9 cellular contexts compared by ENCODE assay signal in genomic region chr22:17237031-17237668, GRCh38. TPM values are rescaled to one million over a fixed set of nuclear protein-coding genes. Genes with fewer than 3 reads are reported as not detected.
DNase-seq lines count a peak whose midpoint lies in the region; ATAC-seq, FAIRE-seq and TF ChIP-seq lines count a peak whose summit lies in the region.
"Had no signal": no experiment of that assay in that cellular context is flagged by ENCODE, and none has a peak within 500 bp of the region (broad histone marks: within the 10 kb centered on the region; RNA-seq: fewer than 3 reads in every experiment).

No MANE protein-coding gene starts in this region.

- peak; percentile 72 for ATAC-seq in GM19035 (IDR thresholded peaks at IDR 0.05; ENCODE audit: unreplicated experiment)
- ATAC-seq in HG02798 (IDR thresholded peaks at IDR 0.05; ENCODE audit: poor library complexity, unreplicated experiment): peak; percentile 76
- peak; percentile 73 to 88 (median 79) for ATAC-seq in T-cell (replicated peaks in 1 of 4)
- ATAC-seq: Panc1 had no signal

- peaks cover 39% of the 10 kb centered on the region for H3F3A ChIP-seq in neural progenitor cell (ENCODE audit: low read depth)

- no peak for FAIRE-seq in H54 (lab: Jason Lieb, UNC)

- H3K79me2 ChIP-seq in neural progenitor cell (ENCODE audit: low read depth): no peaks in the 10 kb centered on the region

- CTCF ChIA-PET in T-cell (lab: Charles Lee): interaction anchor here in 1 of 2 donors (0.6 kb wide), 1 partner anchor 161 kb away, joined by 3 read pairs; no protein-coding TSS in a partner anchor

- no peaks in the 10 kb centered on the region for H3K9me3 Mint-ChIP-seq in T-cell
- H3K9me3 Mint-ChIP-seq in neural progenitor cell: no peaks in the 10 kb centered on the region

- no peaks in the 10 kb centered on the region for H3K36me3 Mint-ChIP-seq in T-cell
- no peaks in the 10 kb centered on the region for H3K36me3 Mint-ChIP-seq in neural progenitor cell

- no peak overlapping the region for H3K4me3 ChIP-seq in neural progenitor cell

- H4K20me1 ChIP-seq in neural progenitor cell (ENCODE audit: low read depth): no peaks in the 10 kb centered on the region

- H3K36me3 ChIP-seq in neural progenitor cell: no peaks in the 10 kb centered on the region

- peaks cover 22% of the 10 kb centered on the region for H3K4me1 ChIP-seq in neural progenitor cell

- no peak overlapping the region for H2AFZ ChIP-seq in neural progenitor cell (replicated peaks)

- peak overlapping the region; percentile 82 to 86 (median 83) for H3K4me3 Mint-ChIP-seq in T-cell
- H3K4me3 Mint-ChIP-seq in neural progenitor cell: peak overlapping the region; percentile 29

- no peaks in the 10 kb centered on the region for H3K27me3 ChIP-seq in neural progenitor cell

- H3K27ac Mint-ChIP-seq in T-cell: peak overlapping the region; percentile 97 to 98
- peak overlapping the region; percentile 77 for H3K27ac Mint-ChIP-seq in neural progenitor cell

- DNase-seq in T-cell (peak in 8 of 34 experiments; percentile 5 to 27 (median 18)), neural progenitor cell (ENCODE audit: low spot score) (no peak), mucosa of gallbladder (ENCODE audit: low spot score) (no peak), DMS153 (lab: John Stamatoyannopoulos, UW) (no peak), DMS 273 treated with DMSO at 0.1 percent for 48 hours (lab: John Stamatoyannopoulos, UW) (no peak), H54 (ENCODE audit: insufficient read length, low spot score) (no peak)

- no peak for TF ChIP-seq CTCF in neural progenitor cell (IDR thresholded peaks at IDR 0.05)

- POLR2A ChIA-PET in T-cell (lab: Charles Lee): interaction anchor here in 1 of 2 donors (0.6 kb wide), 1 partner anchor 127 kb away, joined by 5 read pairs; no protein-coding TSS in a partner anchor

- no peak for TF ChIP-seq POLR2A in H54 (IDR thresholded peaks at IDR 0.05; ENCODE audit: low read depth, low read length)

- no peak overlapping the region for H3K27ac ChIP-seq in neural progenitor cell

- no peak overlapping the region for H3K4me2 ChIP-seq in neural progenitor cell

- no peak overlapping the region for H3K9ac ChIP-seq in neural progenitor cell

- no peaks in the 10 kb centered on the region for H3K9me3 ChIP-seq in neural progenitor cell (ENCODE audit: low read depth)

- H3K4me1 Mint-ChIP-seq in T-cell (peaks cover 12 to 15% (median 13%) of the 10 kb centered on the region in 3 donors), neural progenitor cell (peaks cover 39% of the 10 kb centered on the region)

- no peaks in the 10 kb centered on the region for H3K27me3 Mint-ChIP-seq in T-cell
- peaks cover 16% of the 10 kb centered on the region for H3K27me3 Mint-ChIP-seq in neural progenitor cell (ENCODE audit: insufficient read depth, low read depth)

RNA-seq across cellular contexts. Expression of gene ADA2, which starts 17.9 kb away (rescaled TPM):
- 100 to 1,000 TPM in 3 of 5 donors, 10 to 100 TPM in 2; 88.0 to 146 (median 117) TPM for total RNA-seq in T-cell
- 30.1 and 49.9 TPM in 2 replicates for total RNA-seq in neural progenitor cell (ENCODE audit: low replicate concordance)
- 54.4 TPM for total RNA-seq in mucosa of gallbladder
